In genomic region chr16:56789360-56789759, GRCh38 we compare ENCODE assay signal across 10 cellular contexts. TPM values are rescaled to one million over a fixed set of nuclear protein-coding genes. Genes with fewer than 3 reads are reported as not detected.
DNase-seq lines count a peak whose midpoint lies in the region; ATAC-seq, FAIRE-seq and TF ChIP-seq lines count a peak whose summit lies in the region.
"Had no signal": no experiment of that assay in that cellular context is flagged by ENCODE, and none has a peak within 500 bp of the region (broad histone marks: within the 10 kb centered on the region; RNA-seq: fewer than 3 reads in every experiment).

No MANE protein-coding gene starts in this region.

- TF ChIP-seq CTCF in WI38 (IDR thresholded peaks at IDR 0.05; ENCODE audit: low read depth, low read length) (0 out of 2 replicates have a peak, but pooled peaks have one; percentile 23), left ventricle myocardium inferior (IDR thresholded peaks at IDR 0.05; ENCODE audit: borderline replicate concordance) (peak; percentile 59)

- ATAC-seq in GM18519 (IDR thresholded peaks at IDR 0.05; ENCODE audit: low FRiP score, unreplicated experiment) (no peak), GM18520 (IDR thresholded peaks at IDR 0.05; ENCODE audit: unreplicated experiment) (no peak)

- H3K36me3 ChIP-seq in MG63 (0 out of 2 replicates have a peak, but pooled peaks cover 2% of the 10 kb centered on the region), left ventricle myocardium inferior (no peaks in the 10 kb centered on the region)
- H3K36me3 ChIP-seq: neutrophil had no signal

- intact Hi-C loops in left ventricle myocardium inferior (cut with micrococcal nuclease) = no loop called here

- H3K4me1 ChIP-seq in left ventricle myocardium inferior = peaks cover 7% of the 10 kb centered on the region

- H3K27me3 ChIP-seq in MG63 (no peaks in the 10 kb centered on the region), left ventricle myocardium inferior (ENCODE audit: low read depth) (no peaks in the 10 kb centered on the region)
- H3K27me3 ChIP-seq: neutrophil had no signal

- no peak overlapping the region for H3K27ac ChIP-seq in left ventricle myocardium inferior (replicated peaks)
- H3K27ac ChIP-seq: neutrophil had no signal

- DNase-seq in NCI-H748 (lab: John Stamatoyannopoulos, UW; ENCODE audit: unreplicated experiment) (peak; percentile 25), NCI-H748 treated with DMSO at 0.1 percent for 48 hours (lab: John Stamatoyannopoulos, UW) (no peak), MG63 (peak; percentile 58), left ventricle myocardium inferior (no peak), urothelium cell line (ENCODE audit: low spot score) (peak; percentile 26)

- H3K4me3 ChIP-seq in MG63 = no peak overlapping the region
- no peak overlapping the region for H3K4me3 ChIP-seq in WI38 (ENCODE audit: low read depth, low read length)
- no peak overlapping the region for H3K4me3 ChIP-seq in left ventricle myocardium inferior

- FAIRE-seq in urothelium cell line (lab: Jason Lieb, UNC) = no peak
- FAIRE-seq: TTC549 had no signal

- no peaks in the 10 kb centered on the region for H3K9me3 ChIP-seq in MG63
- no peaks in the 10 kb centered on the region for H3K9me3 ChIP-seq in left ventricle myocardium inferior (replicated peaks)
- H3K9me3 ChIP-seq: neutrophil had no signal

RNA-seq across cellular contexts. Expression of gene NUP93, which starts 59.4 kb away (rescaled TPM):
- total RNA-seq in MG63 (2014; rRNA removed; shearing (Covaris generic); ENCODE audit: low replicate concordance) = 125 and 160 TPM in 2 replicates
- 27.1 TPM for total RNA-seq in left ventricle myocardium inferior

Comparison
In these comparisons a context has a peak if more than half of its experiments do, and no peak if none do; other contexts are left out.
1. DNase-seq: peak in NCI-H748 (single experiment), MG63 (single experiment) and urothelium cell line (single experiment); none in NCI-H748 treated with DMSO at 0.1 percent for 48 hours (single experiment) and left ventricle myocardium inferior (single experiment).